24 cellular contexts compared by ENCODE assay signal in genomic region chr15:33179874-33180273, GRCh38.
"Had no signal": no experiment of that assay in that cellular context is flagged by ENCODE, and none has a peak within 500 bp of the region (broad histone marks: within the 10 kb centered on the region; RNA-seq: fewer than 3 reads in every experiment).

No MANE protein-coding gene starts in this region.

- ATAC-seq: left colon; left ventricle myocardium superior; natural killer cell treated with Interleukin-12 subunit alpha and Interleukin-12 subunit beta and Interleukin-15 and Interleukin-18, amount 100 ng/mL, for 72 hours; sciatic nerve; stimulated activated memory B cell treated with anti-CD40 and anti-IgM and Interleukin-4, amounts not matched to agents 10 μg/mL and 1 μg/mL and 100 μg/mL, for 72 hours; stimulated activated naive CD8-positive, alpha-beta T cell treated with anti-CD3 and anti-CD28 coated beads, Interleukin-15, amount 100 ng/mL, for 72 hours; upper lobe of right lung had no signal

- H3K36me3 ChIP-seq: colonic mucosa, neutrophil, spleen, tibial nerve, upper lobe of right lung, vagina had no signal

- H3K4me1 ChIP-seq: colonic mucosa, spleen, testis, tibial nerve, upper lobe of right lung, vagina had no signal

- H3K36me3 Mint-ChIP-seq: natural killer cell treated with Interleukin-12 subunit alpha and Interleukin-12 subunit beta and Interleukin-15 and Interleukin-18, amount 100 ng/mL, for 72 hours; stimulated activated memory B cell treated with anti-CD40 and anti-IgM and Interleukin-4, amounts not matched to agents 10 μg/mL and 1 μg/mL and 100 μg/mL, for 72 hours had no signal

- H3K9me3 Mint-ChIP-seq: natural killer cell treated with Interleukin-12 subunit alpha and Interleukin-12 subunit beta and Interleukin-15 and Interleukin-18, amount 100 ng/mL, for 72 hours; stimulated activated memory B cell treated with anti-CD40 and anti-IgM and Interleukin-4, amounts not matched to agents 10 μg/mL and 1 μg/mL and 100 μg/mL, for 72 hours; stimulated activated naive CD8-positive, alpha-beta T cell treated with anti-CD3 and anti-CD28 coated beads, Interleukin-15, amount 100 ng/mL, for 72 hours had no signal

- H3K9me3 ChIP-seq: colonic mucosa, neutrophil, spleen, testis, tibial nerve, upper lobe of right lung, vagina had no signal

- DNase-seq: colonic mucosa; dermis blood vessel endothelial cell; foreskin melanocyte; head of caudate nucleus; hippocampal formation; left colon; left ventricle myocardium superior; mesenchymal stem cell; midbrain; posterior cingulate gyrus; spleen; stimulated activated CD4-positive, alpha-beta T cell treated with anti-CD3 and anti-CD28 coated beads, Interleukin-15, amount 100 ng/mL, for 24 hours; stimulated activated CD4-positive, alpha-beta T cell treated with anti-CD3 and anti-CD28 coated beads, Interleukin-1b, Interleukin-23, amount 100 ng/mL, for 48 hours; stimulated activated CD4-positive, alpha-beta T cell treated with anti-CD3 and anti-CD28 coated beads, Interleukin-4, amount 100 ng/mL, for 24 hours; stimulated activated naive CD8-positive, alpha-beta T cell treated with anti-CD3 and anti-CD28 coated beads, Interleukin-15, amount 100 ng/mL, for 72 hours; testis; upper lobe of right lung had no signal

- H3K4me3 Mint-ChIP-seq: natural killer cell treated with Interleukin-12 subunit alpha and Interleukin-12 subunit beta and Interleukin-15 and Interleukin-18, amount 100 ng/mL, for 72 hours; stimulated activated memory B cell treated with anti-CD40 and anti-IgM and Interleukin-4, amounts not matched to agents 10 μg/mL and 1 μg/mL and 100 μg/mL, for 72 hours; stimulated activated naive CD8-positive, alpha-beta T cell treated with anti-CD3 and anti-CD28 coated beads, Interleukin-15, amount 100 ng/mL, for 72 hours had no signal

- H3K27ac ChIP-seq: colonic mucosa, neutrophil, spleen, testis, tibial nerve, upper lobe of right lung, vagina had no signal

- H3K4me1 Mint-ChIP-seq: stimulated activated memory B cell treated with anti-CD40 and anti-IgM and Interleukin-4, amounts not matched to agents 10 μg/mL and 1 μg/mL and 100 μg/mL, for 72 hours; stimulated activated naive CD8-positive, alpha-beta T cell treated with anti-CD3 and anti-CD28 coated beads, Interleukin-15, amount 100 ng/mL, for 72 hours had no signal

- H3K4me3 ChIP-seq: colonic mucosa, lung, spleen, testis, tibial nerve, upper lobe of right lung, vagina had no signal

- H3K27ac Mint-ChIP-seq: natural killer cell treated with Interleukin-12 subunit alpha and Interleukin-12 subunit beta and Interleukin-15 and Interleukin-18, amount 100 ng/mL, for 72 hours; stimulated activated memory B cell treated with anti-CD40 and anti-IgM and Interleukin-4, amounts not matched to agents 10 μg/mL and 1 μg/mL and 100 μg/mL, for 72 hours; stimulated activated naive CD8-positive, alpha-beta T cell treated with anti-CD3 and anti-CD28 coated beads, Interleukin-15, amount 100 ng/mL, for 72 hours had no signal

- H3K27me3 ChIP-seq: colonic mucosa, neutrophil, spleen, testis, tibial nerve, upper lobe of right lung, vagina had no signal

- H3K27me3 Mint-ChIP-seq: stimulated activated memory B cell treated with anti-CD40 and anti-IgM and Interleukin-4, amounts not matched to agents 10 μg/mL and 1 μg/mL and 100 μg/mL, for 72 hours; stimulated activated naive CD8-positive, alpha-beta T cell treated with anti-CD3 and anti-CD28 coated beads, Interleukin-15, amount 100 ng/mL, for 72 hours had no signal
